Comparison of ENCODE assay signal across 8 cellular contexts in genomic region chr16:81314603-81315270, GRCh38. TPM values are rescaled to one million over a fixed set of nuclear protein-coding genes. Genes with fewer than 3 reads are reported as not detected.
DNase-seq lines count a peak whose midpoint lies in the region; TF ChIP-seq lines count a peak whose summit lies in the region.

A gene with protein sequence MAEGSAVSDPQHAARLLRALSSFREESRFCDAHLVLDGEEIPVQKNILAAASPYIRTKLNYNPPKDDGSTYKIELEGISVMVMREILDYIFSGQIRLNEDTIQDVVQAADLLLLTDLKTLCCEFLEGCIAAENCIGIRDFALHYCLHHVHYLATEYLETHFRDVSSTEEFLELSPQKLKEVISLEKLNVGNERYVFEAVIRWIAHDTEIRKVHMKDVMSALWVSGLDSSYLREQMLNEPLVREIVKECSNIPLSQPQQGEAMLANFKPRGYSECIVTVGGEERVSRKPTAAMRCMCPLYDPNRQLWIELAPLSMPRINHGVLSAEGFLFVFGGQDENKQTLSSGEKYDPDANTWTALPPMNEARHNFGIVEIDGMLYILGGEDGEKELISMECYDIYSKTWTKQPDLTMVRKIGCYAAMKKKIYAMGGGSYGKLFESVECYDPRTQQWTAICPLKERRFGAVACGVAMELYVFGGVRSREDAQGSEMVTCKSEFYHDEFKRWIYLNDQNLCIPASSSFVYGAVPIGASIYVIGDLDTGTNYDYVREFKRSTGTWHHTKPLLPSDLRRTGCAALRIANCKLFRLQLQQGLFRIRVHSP (plus strand): TSS chr16:81314962. CDS start chr16:81315114, 152 bp downstream.

- peaks cover 2% of the 10 kb centered on the region for H3K36me3 Mint-ChIP-seq in activated naive CD4-positive, alpha-beta T cell treated with anti-CD3 and anti-CD28 coated beads for 36 hours (ENCODE audit: low read depth)

- no peaks in the 10 kb centered on the region for H3K9me3 Mint-ChIP-seq in activated naive CD4-positive, alpha-beta T cell treated with anti-CD3 and anti-CD28 coated beads for 36 hours

- CTCF ChIA-PET in activated naive CD4-positive, alpha-beta T cell treated with anti-CD3 and anti-CD28 coated beads for 36 hours (lab: Charles Lee): interaction anchor here (0.5 to 1.5 kb wide), 3 partner anchors 12 to 1362 kb away, joined by 3 to 5 read pairs (median 4); no protein-coding TSS in a partner anchor

- no peaks in the 10 kb centered on the region for H3K27me3 Mint-ChIP-seq in activated naive CD4-positive, alpha-beta T cell treated with anti-CD3 and anti-CD28 coated beads for 36 hours (ENCODE audit: low read depth)

- H3K36me3 ChIP-seq in SJSA1: peaks cover 14% of the 10 kb centered on the region; the same call in 1 of the 2 replicates
- no peaks in the 10 kb centered on the region for H3K36me3 ChIP-seq in neuron (ENCODE audit: insufficient read depth, low read length)

- TF ChIP-seq CTCF in HFF-Myc (IDR thresholded peaks at IDR 0.05; ENCODE audit: low read depth, low read length, missing control alignments): no peak

- peaks cover 23% of the 10 kb centered on the region for H3K4me1 ChIP-seq in SJSA1 (replicated peaks)
- H3K4me1 ChIP-seq in neuron (ENCODE audit: insufficient read depth, low read length): peaks cover 21% of the 10 kb centered on the region

- peak; percentile 65 for DNase-seq in GM04503 (ENCODE audit: low read depth)
- DNase-seq in HFF-Myc (ENCODE audit: extremely low read depth, low read depth): peak; percentile 83
- DNase-seq in MV-4-11 (lab: John Stamatoyannopoulos, UW): peak; percentile 93
- DNase-seq in SJSA1 (ENCODE audit: low read depth in 1 of 2, low spot score in 2 of 2): peak; percentile 95 to 96
- peak; percentile 97 for DNase-seq in activated naive CD4-positive, alpha-beta T cell treated with anti-CD3 and anti-CD28 coated beads for 36 hours
- peak; percentile 88 for DNase-seq in foreskin melanocyte
- peak; percentile 92 for DNase-seq in stromal cell of bone marrow (ENCODE audit: low read depth)

- H3K4me1 Mint-ChIP-seq in activated naive CD4-positive, alpha-beta T cell treated with anti-CD3 and anti-CD28 coated beads for 36 hours (ENCODE audit: low read depth): peaks cover 65% of the 10 kb centered on the region

- peak within 1 kb of the TSS; percentile 94 for H3K4me3 ChIP-seq in HFF-Myc (replicated peaks; ENCODE audit: low read depth, low read length)
- peak within 1 kb of the TSS; percentile 95 for H3K4me3 ChIP-seq in SJSA1
- peak within 1 kb of the TSS; percentile 83 for H3K4me3 ChIP-seq in neuron (ENCODE audit: low read length)

- peak within 1 kb of the TSS; percentile 53 for H3K27ac ChIP-seq in SJSA1

- H3K27me3 ChIP-seq in SJSA1 (replicated peaks) (no peaks in the 10 kb centered on the region), neuron (ENCODE audit: insufficient read depth, low read length) (no peaks in the 10 kb centered on the region)

- H3K27ac Mint-ChIP-seq in activated naive CD4-positive, alpha-beta T cell treated with anti-CD3 and anti-CD28 coated beads for 36 hours: peak within 1 kb of the TSS; percentile 83

- intact Hi-C loops in activated naive CD4-positive, alpha-beta T cell treated with anti-CD3 and anti-CD28 coated beads for 36 hours (cut with micrococcal nuclease): loop anchor here (1.0 to 10.0 kb wide), 14 partner anchors 21 to 1338 kb away; partner anchors contain the start of genes C16orf46, CDYL2, CENPN and DYNLRB2

- peak within 1 kb of the TSS; percentile 97 for H3K4me3 Mint-ChIP-seq in activated naive CD4-positive, alpha-beta T cell treated with anti-CD3 and anti-CD28 coated beads for 36 hours

- no peaks in the 10 kb centered on the region for H3K9me3 ChIP-seq in SJSA1 (replicated peaks)
- no peaks in the 10 kb centered on the region for H3K9me3 ChIP-seq in neuron (ENCODE audit: low read length)

- H2AFZ ChIP-seq in neuron (ENCODE audit: low read depth, low read length): peak within 1 kb of the TSS; percentile 79

RNA-seq across cellular contexts. Expression of the gene that starts here (rescaled TPM):
- total RNA-seq in SJSA1 (2014; rRNA removed; shearing (Covaris generic)): 7.5 and 8.6 TPM in 2 replicates
- 10 to 100 TPM; 10.6 to 11.3 TPM for total RNA-seq in activated naive CD4-positive, alpha-beta T cell treated with anti-CD3 and anti-CD28 coated beads for 36 hours

Comparison
In these comparisons a context has a peak if more than half of its experiments do, and no peak if none do; other contexts are left out.
1. Peak in every context shown above with its lines: DNase-seq, H3K4me3 ChIP-seq and H3K27ac ChIP-seq.